Comparison of ENCODE assay signal across 16 cellular contexts in genomic region chr2:205857532-205857931, GRCh38.
DNase-seq lines count a peak whose midpoint lies in the region; ATAC-seq and TF ChIP-seq lines count a peak whose summit lies in the region.
"Had no signal": no experiment of that assay in that cellular context is flagged by ENCODE, and none has a peak within 500 bp of the region (broad histone marks: within the 10 kb centered on the region; RNA-seq: fewer than 3 reads in every experiment).

No MANE protein-coding gene starts in this region.

- TF ChIP-seq CTCF in MM.1S (IDR thresholded peaks at IDR 0.05; ENCODE audit: low read length), result no peak

- no peak overlapping the region for H3K9ac ChIP-seq in MM.1S (ENCODE audit: low read length)

- H3K79me2 ChIP-seq in MM.1S (ENCODE audit: low read length), result no peaks in the 10 kb centered on the region

- no peaks in the 10 kb centered on the region for H3K9me2 ChIP-seq in MM.1S (replicated peaks; ENCODE audit: insufficient read depth, low read length)

- H3K4me2 ChIP-seq in MM.1S (ENCODE audit: low read depth, low read length), result no peak overlapping the region

- H3K27ac ChIP-seq in MM.1S (ENCODE audit: low read length) (no peak overlapping the region), right cardiac atrium (ENCODE audit: low read length) (no peak overlapping the region)
- H3K27ac ChIP-seq: esophagus muscularis mucosa, testis had no signal

- ATAC-seq in GM18519 (IDR thresholded peaks at IDR 0.05; ENCODE audit: low FRiP score, unreplicated experiment) (peak; percentile 64), GM21360 (IDR thresholded peaks at IDR 0.05; ENCODE audit: unreplicated experiment) (peak; percentile 48), HG02852 (IDR thresholded peaks at IDR 0.05; ENCODE audit: unreplicated experiment) (peak; percentile 85), HG03520 (IDR thresholded peaks at IDR 0.05; ENCODE audit: unreplicated experiment) (peak; percentile 63), right cardiac atrium (no peak)
- ATAC-seq: naive thymus-derived CD4-positive, alpha-beta T cell had no signal

- no peak overlapping the region for H2AFZ ChIP-seq in MM.1S (ENCODE audit: low read length)

- H4K20me1 ChIP-seq in MM.1S (ENCODE audit: insufficient read depth, low read length), result no peaks in the 10 kb centered on the region

- H3K4me3 ChIP-seq in MM.1S (ENCODE audit: low read length), result no peak overlapping the region
- H3K4me3 ChIP-seq in right cardiac atrium (ENCODE audit: low read length), result no peak overlapping the region
- H3K4me3 ChIP-seq: esophagus muscularis mucosa, skin epidermis, testis had no signal

- H3K9me3 ChIP-seq in MM.1S (replicated peaks; ENCODE audit: insufficient read depth, low read length) (no peaks in the 10 kb centered on the region), right cardiac atrium (ENCODE audit: control insufficient read depth, low read length) (no peaks in the 10 kb centered on the region)
- H3K9me3 ChIP-seq: esophagus muscularis mucosa, testis had no signal

- no peaks in the 10 kb centered on the region for H3K36me3 ChIP-seq in MM.1S (replicated peaks; ENCODE audit: insufficient read depth, low read length)
- H3K36me3 ChIP-seq: esophagus muscularis mucosa had no signal

- intact Hi-C loops in right cardiac atrium (cut with DNase I), result no loop called here

- WGBS in right cardiac atrium, result 86% methylated on average over 7 of the region's 7 CpGs

- no peaks in the 10 kb centered on the region for H3F3A ChIP-seq in MM.1S (ENCODE audit: insufficient read depth, low read length)

- H3K27me3 ChIP-seq in MM.1S (replicated peaks; ENCODE audit: insufficient read depth, low read length), result no peaks in the 10 kb centered on the region
- no peaks in the 10 kb centered on the region for H3K27me3 ChIP-seq in right cardiac atrium (ENCODE audit: control insufficient read depth, insufficient read depth)
- H3K27me3 ChIP-seq: esophagus muscularis mucosa, testis had no signal

- H3K4me1 ChIP-seq in MM.1S (ENCODE audit: low read length), result no peaks in the 10 kb centered on the region
- H3K4me1 ChIP-seq in right cardiac atrium (ENCODE audit: control insufficient read depth, insufficient read depth, low read length), result no peaks in the 10 kb centered on the region
- H3K4me1 ChIP-seq: testis had no signal

- DNase-seq in T1000 (lab: John Stamatoyannopoulos, UW) (no peak), MM.1S (no peak), NCI-H510A (lab: John Stamatoyannopoulos, UW) (no peak), right cardiac atrium (no peak)
- DNase-seq: activated CD4-positive, alpha-beta T cell treated with anti-CD3 and anti-CD28 coated beads, Interleukin-2, amount 10 ng/mL, durations not matched to agents 7 days and 5 days; activated T-cell treated with anti-CD3 and anti-CD28 coated beads for 4 hours; naive thymus-derived CD4-positive, alpha-beta T cell; NCI-H1105; stimulated activated CD4-positive, alpha-beta T cell treated with anti-CD3 and anti-CD28 coated beads, Interleukin-4, amount 100 ng/mL, for 24 hours; testis had no signal

Comparison
In these comparisons a context has a peak if more than half of its experiments do, and no peak if none do; other contexts are left out.
1. ATAC-seq: peak in GM18519 (single experiment), GM21360 (single experiment), HG02852 (single experiment) and HG03520 (single experiment); none in right cardiac atrium (0 of 2).